Comparison of ENCODE assay signal across 1 cellular context in genomic region chr9:36731068-36731467, GRCh38.
TF ChIP-seq lines count a peak whose summit lies in the region.

No MANE protein-coding gene starts in this region.

TF ChIP-seq in GM23338, 12 proteins besides CTCF, POLR2A, EP300 and RAD21 (continued from another document):
- TF ChIP-seq ZNF462 (CRISPR knock-in tag; IDR thresholded peaks at IDR 0.05) (no peak), JUNB (IDR thresholded peaks at IDR 0.05; ENCODE audit: unreplicated experiment) (no peak), STAT1 (IDR thresholded peaks at IDR 0.05; ENCODE audit: unreplicated experiment) (no peak), ZNF114 (CRISPR knock-in tag; IDR thresholded peaks at IDR 0.05) (no peak), ZNF331 (CRISPR knock-in tag; IDR thresholded peaks at IDR 0.05; ENCODE audit: low read depth) (no peak), POLR2AphosphoS5 (IDR thresholded peaks at IDR 0.05; ENCODE audit: low read depth) (no peak), NANOG (IDR thresholded peaks at IDR 0.05; ENCODE audit: borderline replicate concordance) (no peak), CREB1 (CRISPR knock-in tag; IDR thresholded peaks at IDR 0.05; ENCODE audit: low read depth) (no peak), EZH2 (IDR thresholded peaks at IDR 0.05; ENCODE audit: low read depth, unreplicated experiment) (no peak), EZH2phosphoT487 (IDR thresholded peaks at IDR 0.05; ENCODE audit: unreplicated experiment) (no peak)
